Comparison of ENCODE assay signal across 13 cellular contexts in genomic region chr1:48773133-48773532, GRCh38. TPM values are rescaled to one million over a fixed set of nuclear protein-coding genes. Genes with fewer than 3 reads are reported as not detected.
DNase-seq lines count a peak whose midpoint lies in the region; ATAC-seq and TF ChIP-seq lines count a peak whose summit lies in the region.
"Had no signal": no experiment of that assay in that cellular context is flagged by ENCODE, and none has a peak within 500 bp of the region (broad histone marks: within the 10 kb centered on the region; RNA-seq: fewer than 3 reads in every experiment).

No MANE protein-coding gene starts in this region.

- H3K27ac Mint-ChIP-seq in brain, result peak overlapping the region in 2 of 5 experiments; percentile 31 to 79

- peak; percentile 30 for DNase-seq in GM12865 (ENCODE audit: low read depth)
- DNase-seq in UCSD-AML1 (lab: John Stamatoyannopoulos, UW; ENCODE audit: unreplicated experiment), result no peak
- DNase-seq in activated CD8-positive, alpha-beta memory T cell treated with anti-CD3 and anti-CD28 coated beads, Interleukin-2, amount 50 U/mL, for 48 hours, result no peak
- no peak for DNase-seq in iPS-NIHi11 (ENCODE audit: low spot score)
- DNase-seq: activated T-cell treated with anti-CD3 and anti-CD28 coated beads, Interleukin-2, amount 50 U/mL, for 4 hours; amniotic stem cell; islet precursor cell; NCI-H2081 treated with DMSO at 0.1 percent for 48 hours; NCI-H748 treated with DMSO at 0.1 percent for 48 hours had no signal

- H3K36me3 Mint-ChIP-seq in brain, result peaks cover 56% of the 10 kb centered on the region

- peaks cover 13% of the 10 kb centered on the region for H3K27me3 Mint-ChIP-seq in brain

- peak overlapping the region; percentile 23 to 99 (median 95) for H3K4me3 Mint-ChIP-seq in brain
- H3K4me3 Mint-ChIP-seq: activated T-cell treated with anti-CD3 and anti-CD28 coated beads, Interleukin-2, amount 50 U/mL, for 4 hours had no signal

- H3K4me1 Mint-ChIP-seq in brain, result peaks cover 85% of the 10 kb centered on the region

- H3K9me3 Mint-ChIP-seq in brain, result peaks cover 0 to 2% (median 0%) of the 10 kb centered on the region in 5 experiments
- H3K9me3 Mint-ChIP-seq: activated T-cell treated with anti-CD3 and anti-CD28 coated beads, Interleukin-2, amount 50 U/mL, for 4 hours had no signal

- ATAC-seq in GM19351 (IDR thresholded peaks at IDR 0.05; ENCODE audit: unreplicated experiment) (peak; percentile 54), HG03103 (IDR thresholded peaks at IDR 0.05; ENCODE audit: low read depth, unreplicated experiment) (peak; percentile 56), HG02852 (IDR thresholded peaks at IDR 0.05; ENCODE audit: unreplicated experiment) (no peak)
- ATAC-seq: activated T-cell treated with anti-CD3 and anti-CD28 coated beads, Interleukin-2, amount 50 U/mL, for 4 hours had no signal

- TF ChIP-seq CTCF in GM12865 (IDR thresholded peaks at IDR 0.05; ENCODE audit: insufficient read depth, low read depth, low read length, missing control alignments) (no peak), brain (conservative IDR thresholded peaks at IDR 0.05) (no peak)

- no peak overlapping the region for H3K4me3 ChIP-seq in GM12865 (ENCODE audit: low read depth, low read length)

RNA-seq across cellular contexts. Expression of gene BEND5, which starts 3.6 kb away (rescaled TPM):
- polyA plus RNA-seq in brain (ENCODE audit: insufficient read depth, low read depth, low replicate concordance), result 26.4 TPM
